Comparison of ENCODE assay signal across 8 cellular contexts in genomic region chr1:156860113-156860638, GRCh38. TPM values are rescaled to one million over a fixed set of nuclear protein-coding genes. Genes with fewer than 3 reads are reported as not detected.
DNase-seq lines count a peak whose midpoint lies in the region; ATAC-seq, FAIRE-seq and TF ChIP-seq lines count a peak whose summit lies in the region.

No MANE protein-coding gene starts in this region.

- peaks cover 56% of the 10 kb centered on the region for H3K4me1 Mint-ChIP-seq in activated CD8-positive, alpha-beta T cell treated with anti-CD3 and anti-CD28 coated beads, Interleukin-2, amount 10 ng/mL, durations not matched to agents 7 days and 5 days (ENCODE audit: low read depth)
- H3K4me1 Mint-ChIP-seq in endothelial cell (ENCODE audit: unreplicated experiment), result peaks cover 27% of the 10 kb centered on the region
- peaks cover 10 to 19% of the 10 kb centered on the region in 2 donors for H3K4me1 Mint-ChIP-seq in stimulated activated naive B cell treated with anti-CD40 and anti-IgM and Interleukin-4, amounts not matched to agents 10 μg/mL and 1 μg/mL and 100 μg/mL, for 72 hours

- POLR2A ChIA-PET in A549 (lab: Yijun Ruan, JAX), result interaction anchor here (1.0 to 1.4 kb wide), 7 partner anchors 30 to 132 kb away, joined by 3 to 10 read pairs (median 4); partner anchors contain the start of genes ISG20L2, METTL25B, MRPL24 and PRCC
- POLR2A ChIA-PET in activated CD8-positive, alpha-beta T cell treated with anti-CD3 and anti-CD28 coated beads, Interleukin-2, amount 10 ng/mL, durations not matched to agents 7 days and 5 days (lab: Charles Lee), result interaction anchor here (0.6 to 7.7 kb wide), 12 partner anchors 9 to 172 kb away, joined by 3 to 115 read pairs (median 6); partner anchors contain the start of genes ISG20L2, METTL25B, PRCC and SH2D2A

- peak; percentile 79 to 92 for TF ChIP-seq RAD21 in A549 (conservative IDR thresholded peaks at IDR 0.05 in 1 of 2, IDR thresholded peaks at IDR 0.05 in 1 of 2)

- TF ChIP-seq CTCF in A549 (IDR thresholded peaks at IDR 0.05) (peak; percentile 96), endothelial cell (IDR thresholded peaks at IDR 0.05; ENCODE audit: unreplicated experiment) (peak; percentile 69)

- DNase-seq in A549 (ENCODE audit: low read depth in 1 of 2, low spot score in 1 of 2) (peak; percentile 48 to 70), GM12892 (ENCODE audit: insufficient read length) (peak; percentile 84), NCI-H2196 treated with DMSO at 0.1 percent for 48 hours (lab: John Stamatoyannopoulos, UW; ENCODE audit: unreplicated experiment) (peak; percentile 55), endothelial cell (ENCODE audit: low spot score) (peak; percentile 68), mucosa of gallbladder (ENCODE audit: low spot score) (peak; percentile 20)
- peak; percentile 68 for DNase-seq in activated CD8-positive, alpha-beta T cell treated with anti-CD3 and anti-CD28 coated beads, Interleukin-2, amount 10 ng/mL, durations not matched to agents 7 days and 5 days
- DNase-seq in stimulated activated naive B cell treated with anti-CD40 and anti-IgM and Interleukin-4, amounts not matched to agents 10 μg/mL and 1 μg/mL and 100 μg/mL, for 72 hours, result peak; percentile 23

- ATAC-seq in A549 (peak; percentile 73 to 87), GM21367 (IDR thresholded peaks at IDR 0.05; ENCODE audit: unreplicated experiment) (no peak)
- ATAC-seq in activated CD8-positive, alpha-beta T cell treated with anti-CD3 and anti-CD28 coated beads, Interleukin-2, amount 10 ng/mL, durations not matched to agents 7 days and 5 days, result peak; percentile 62
- ATAC-seq in stimulated activated naive B cell treated with anti-CD40 and anti-IgM and Interleukin-4, amounts not matched to agents 10 μg/mL and 1 μg/mL and 100 μg/mL, for 72 hours (replicated peaks), result peak; percentile 70 to 72

- H3K4me3 ChIP-seq in A549, result peak overlapping the region; percentile 46

- H3K36me3 Mint-ChIP-seq in activated CD8-positive, alpha-beta T cell treated with anti-CD3 and anti-CD28 coated beads, Interleukin-2, amount 10 ng/mL, durations not matched to agents 7 days and 5 days (ENCODE audit: low read depth), result no peaks in the 10 kb centered on the region
- peaks cover 10% of the 10 kb centered on the region for H3K36me3 Mint-ChIP-seq in endothelial cell (ENCODE audit: low read depth, unreplicated experiment)
- no peaks in the 10 kb centered on the region for H3K36me3 Mint-ChIP-seq in stimulated activated naive B cell treated with anti-CD40 and anti-IgM and Interleukin-4, amounts not matched to agents 10 μg/mL and 1 μg/mL and 100 μg/mL, for 72 hours

- peaks cover 8% of the 10 kb centered on the region; the same call in 1 of the 3 replicates for H3K4me1 ChIP-seq in A549

- H3K27ac ChIP-seq in A549, result peak overlapping the region in 1 of 2 experiments; percentile 59; a peak in 3 of 6 replicates

- no peak for FAIRE-seq in A549 (lab: Jason Lieb, UNC)
- FAIRE-seq in GM12892 (lab: Jason Lieb, UNC), result peak; percentile 9

- CTCF ChIA-PET in A549 (lab: Yijun Ruan, JAX), result interaction anchor here (0.6 to 20.9 kb wide), 65 partner anchors 7 to 479 kb away, joined by 3 to 480 read pairs (median 5); partner anchors contain the start of genes HAPLN2, ISG20L2, LRRC71 and METTL25B
- CTCF ChIA-PET in activated CD8-positive, alpha-beta T cell treated with anti-CD3 and anti-CD28 coated beads, Interleukin-2, amount 10 ng/mL, durations not matched to agents 7 days and 5 days (lab: Charles Lee), result interaction anchor here (0.6 to 11.8 kb wide), 51 partner anchors 11 to 474 kb away, joined by 3 to 313 read pairs (median 5); partner anchors contain the start of genes CRABP2, HDGF, ISG20L2 and METTL25B

- peaks cover 39% of the 10 kb centered on the region for H3K27me3 Mint-ChIP-seq in activated CD8-positive, alpha-beta T cell treated with anti-CD3 and anti-CD28 coated beads, Interleukin-2, amount 10 ng/mL, durations not matched to agents 7 days and 5 days (ENCODE audit: low read depth)
- peaks cover 37% of the 10 kb centered on the region for H3K27me3 Mint-ChIP-seq in endothelial cell (ENCODE audit: unreplicated experiment)
- peaks cover 67 to 77% of the 10 kb centered on the region in 2 donors for H3K27me3 Mint-ChIP-seq in stimulated activated naive B cell treated with anti-CD40 and anti-IgM and Interleukin-4, amounts not matched to agents 10 μg/mL and 1 μg/mL and 100 μg/mL, for 72 hours

- TF ChIP-seq EP300 in A549 (IDR thresholded peaks at IDR 0.05), result no peak

- peak overlapping the region; percentile 54 for H3K27ac Mint-ChIP-seq in activated CD8-positive, alpha-beta T cell treated with anti-CD3 and anti-CD28 coated beads, Interleukin-2, amount 10 ng/mL, durations not matched to agents 7 days and 5 days
- no peak overlapping the region for H3K27ac Mint-ChIP-seq in endothelial cell (ENCODE audit: unreplicated experiment)
- peak overlapping the region; percentile 21 for H3K27ac Mint-ChIP-seq in stimulated activated naive B cell treated with anti-CD40 and anti-IgM and Interleukin-4, amounts not matched to agents 10 μg/mL and 1 μg/mL and 100 μg/mL, for 72 hours

- peak overlapping the region; percentile 94 for H3K4me2 ChIP-seq in A549

- H3K4me3 Mint-ChIP-seq in activated CD8-positive, alpha-beta T cell treated with anti-CD3 and anti-CD28 coated beads, Interleukin-2, amount 10 ng/mL, durations not matched to agents 7 days and 5 days, result peak overlapping the region; percentile 72
- H3K4me3 Mint-ChIP-seq in endothelial cell (ENCODE audit: unreplicated experiment), result peak overlapping the region; percentile 56
- peak overlapping the region; percentile 77 to 78 for H3K4me3 Mint-ChIP-seq in stimulated activated naive B cell treated with anti-CD40 and anti-IgM and Interleukin-4, amounts not matched to agents 10 μg/mL and 1 μg/mL and 100 μg/mL, for 72 hours

- WGBS in A549 (ENCODE audit: missing lambda C conversion rate), result 3% methylated on average over 27 of the region's 35 CpGs

- TF ChIP-seq POLR2A in A549 (IDR thresholded peaks at IDR 0.05; ENCODE audit: low read length) (no peak), GM12892 (IDR thresholded peaks at IDR 0.05; ENCODE audit: low read depth, low read length) (no peak)

- no peaks in the 10 kb centered on the region for H3K9me3 Mint-ChIP-seq in activated CD8-positive, alpha-beta T cell treated with anti-CD3 and anti-CD28 coated beads, Interleukin-2, amount 10 ng/mL, durations not matched to agents 7 days and 5 days (ENCODE audit: insufficient read depth)
- no peaks in the 10 kb centered on the region for H3K9me3 Mint-ChIP-seq in endothelial cell (ENCODE audit: unreplicated experiment)
- H3K9me3 Mint-ChIP-seq in stimulated activated naive B cell treated with anti-CD40 and anti-IgM and Interleukin-4, amounts not matched to agents 10 μg/mL and 1 μg/mL and 100 μg/mL, for 72 hours, result no peaks in the 10 kb centered on the region

- no peaks in the 10 kb centered on the region for H3K9me3 ChIP-seq in A549

RNA-seq across cellular contexts. Expression of gene NTRK1, which starts 0.5 kb away (rescaled TPM):
- polyA plus RNA-seq in A549 (2011; rRNA removed), result 0.05 and 0.07 TPM in 2 replicates
- 0.13 and 0.16 TPM in 2 replicates for polyA plus RNA-seq in A549 (2012; cell fraction: cytosol; rRNA removed)
- polyA plus RNA-seq in A549 (2012; cell fraction: nucleus; rRNA removed), result 0.47 and 0.67 TPM in 2 replicates
- polyA plus RNA-seq in A549 (2017; fragmentation: RNase III; extraction: RNeasy Plus Mini Kit Qiagen cat#74134 plus additional on column Dnase treatment), result 0.08 to 0.18 TPM (median 0.10 TPM) in 3 replicates
- polyA minus RNA-seq in A549 (2011; rRNA and poly(A)+ RNA removed), result 0.34 TPM in 1 of 2 replicates, not detected in the other
- polyA plus RNA-seq in GM12892 (2012; ENCODE audit: missing spikeins), result not detected
- 1 to 10 TPM; 9.9 TPM for total RNA-seq in activated CD8-positive, alpha-beta T cell treated with anti-CD3 and anti-CD28 coated beads, Interleukin-2, amount 10 ng/mL, durations not matched to agents 7 days and 5 days
- 0.23 TPM for total RNA-seq in endothelial cell (ENCODE audit: unreplicated experiment)
- total RNA-seq in mucosa of gallbladder, result 3.3 TPM

RNA-seq across cellular contexts. Expression of gene INSRR, which starts 1.3 kb away (rescaled TPM):
- not detected in 2 replicates for polyA plus RNA-seq in A549 (2011; rRNA removed)
- not detected in 2 replicates for polyA plus RNA-seq in A549 (2012; cell fraction: cytosol; rRNA removed)
- polyA plus RNA-seq in A549 (2012; cell fraction: nucleus; rRNA removed), result 0.01 TPM in 1 of 2 replicates, not detected in the other
- not detected in 3 replicates for polyA plus RNA-seq in A549 (2017; fragmentation: RNase III; extraction: RNeasy Plus Mini Kit Qiagen cat#74134 plus additional on column Dnase treatment)
- polyA minus RNA-seq in A549 (2011; rRNA and poly(A)+ RNA removed), result not detected in 2 replicates
- not detected for polyA plus RNA-seq in GM12892 (2012; ENCODE audit: missing spikeins)
- total RNA-seq in activated CD8-positive, alpha-beta T cell treated with anti-CD3 and anti-CD28 coated beads, Interleukin-2, amount 10 ng/mL, durations not matched to agents 7 days and 5 days, result under 1 TPM; 0.21 TPM
- total RNA-seq in endothelial cell (ENCODE audit: unreplicated experiment), result not detected
- 0.58 TPM for total RNA-seq in mucosa of gallbladder

RNA-seq across cellular contexts. Expression of gene PEAR1, which starts 33.3 kb away (rescaled TPM):
- polyA plus RNA-seq in A549 (2011; rRNA removed) (1.7 and 2.9 TPM in 2 replicates), A549 (2017; fragmentation: RNase III; extraction: RNeasy Plus Mini Kit Qiagen cat#74134 plus additional on column Dnase treatment) (5.0 to 7.5 TPM (median 6.3 TPM) in 3 replicates)
- polyA plus RNA-seq in A549 (2012; cell fraction: cytosol; rRNA removed), result 4.2 and 5.4 TPM in 2 replicates
- polyA plus RNA-seq in A549 (2012; cell fraction: nucleus; rRNA removed), result 27.8 and 33.5 TPM in 2 replicates
- 0.79 and 1.4 TPM in 2 replicates for polyA minus RNA-seq in A549 (2011; rRNA and poly(A)+ RNA removed)
- not detected for polyA plus RNA-seq in GM12892 (2012; ENCODE audit: missing spikeins)
- under 1 TPM; 0.21 to 0.40 TPM for total RNA-seq in activated CD8-positive, alpha-beta T cell treated with anti-CD3 and anti-CD28 coated beads, Interleukin-2, amount 10 ng/mL, durations not matched to agents 7 days and 5 days
- total RNA-seq in endothelial cell (ENCODE audit: unreplicated experiment) (50.7 TPM), mucosa of gallbladder (9.9 TPM)

RNA-seq across cellular contexts. Expression of gene SH2D2A, which starts 43.5 kb away (rescaled TPM):
- 1.4 and 1.8 TPM in 2 replicates for polyA plus RNA-seq in A549 (2011; rRNA removed)
- 1.9 and 2.8 TPM in 2 replicates for polyA plus RNA-seq in A549 (2012; cell fraction: cytosol; rRNA removed)
- polyA plus RNA-seq in A549 (2012; cell fraction: nucleus; rRNA removed), result 4.2 and 5.1 TPM in 2 replicates
- 1.6 to 1.8 TPM (median 1.8 TPM) in 3 replicates for polyA plus RNA-seq in A549 (2017; fragmentation: RNase III; extraction: RNeasy Plus Mini Kit Qiagen cat#74134 plus additional on column Dnase treatment)
- polyA minus RNA-seq in A549 (2011; rRNA and poly(A)+ RNA removed), result 0.92 and 1.2 TPM in 2 replicates
- polyA plus RNA-seq in GM12892 (2012; ENCODE audit: missing spikeins), result 3.8 TPM
- total RNA-seq in activated CD8-positive, alpha-beta T cell treated with anti-CD3 and anti-CD28 coated beads, Interleukin-2, amount 10 ng/mL, durations not matched to agents 7 days and 5 days, result 10 to 100 TPM; 84.0 to 86.7 TPM
- total RNA-seq in endothelial cell (ENCODE audit: unreplicated experiment), result not detected
- total RNA-seq in mucosa of gallbladder, result 5.4 TPM

Comparison
In these comparisons a context has a peak if more than half of its experiments do, and no peak if none do; other contexts are left out.
1. DNase-seq: peak in every context shown above with its lines; median percentile 84 in GM12892; 68 in activated CD8-positive, alpha-beta T cell treated with anti-CD3 and anti-CD28 coated beads, Interleukin-2, amount 10 ng/mL, durations not matched to agents 7 days and 5 days; 68 in endothelial cell; 59 in A549; 55 in NCI-H2196 treated with DMSO at 0.1 percent for 48 hours; 23 in stimulated activated naive B cell treated with anti-CD40 and anti-IgM and Interleukin-4, amounts not matched to agents 10 μg/mL and 1 μg/mL and 100 μg/mL, for 72 hours; 20 in mucosa of gallbladder.